In the genomic region with DNA sequence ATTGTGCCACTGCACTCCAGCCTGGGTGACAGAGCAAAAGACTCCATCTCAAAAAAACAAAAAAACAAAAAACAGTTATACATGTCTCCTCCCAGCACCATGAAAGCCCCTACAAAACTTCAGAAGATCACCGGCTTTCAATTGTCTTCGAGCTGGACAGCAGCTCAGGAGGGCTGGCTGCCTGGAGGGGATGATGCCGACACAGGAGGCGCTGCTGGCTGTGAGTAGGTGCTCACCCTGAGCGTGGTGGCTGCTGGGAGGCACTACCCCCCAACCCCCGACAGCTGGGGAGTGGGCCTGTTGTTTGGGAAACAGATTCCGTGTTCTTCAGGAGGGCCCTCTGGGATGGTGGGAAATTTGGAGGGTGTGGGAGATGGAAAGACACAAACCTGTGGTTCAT, we compare ENCODE assay signal across 1 cellular context.
TF ChIP-seq lines count a peak whose summit lies in the region.

No MANE protein-coding gene starts in this region.

TF ChIP-seq in HepG2, 621 proteins besides CTCF, POLR2A, EP300 and RAD21:
- TF ChIP-seq, protein P1, sequence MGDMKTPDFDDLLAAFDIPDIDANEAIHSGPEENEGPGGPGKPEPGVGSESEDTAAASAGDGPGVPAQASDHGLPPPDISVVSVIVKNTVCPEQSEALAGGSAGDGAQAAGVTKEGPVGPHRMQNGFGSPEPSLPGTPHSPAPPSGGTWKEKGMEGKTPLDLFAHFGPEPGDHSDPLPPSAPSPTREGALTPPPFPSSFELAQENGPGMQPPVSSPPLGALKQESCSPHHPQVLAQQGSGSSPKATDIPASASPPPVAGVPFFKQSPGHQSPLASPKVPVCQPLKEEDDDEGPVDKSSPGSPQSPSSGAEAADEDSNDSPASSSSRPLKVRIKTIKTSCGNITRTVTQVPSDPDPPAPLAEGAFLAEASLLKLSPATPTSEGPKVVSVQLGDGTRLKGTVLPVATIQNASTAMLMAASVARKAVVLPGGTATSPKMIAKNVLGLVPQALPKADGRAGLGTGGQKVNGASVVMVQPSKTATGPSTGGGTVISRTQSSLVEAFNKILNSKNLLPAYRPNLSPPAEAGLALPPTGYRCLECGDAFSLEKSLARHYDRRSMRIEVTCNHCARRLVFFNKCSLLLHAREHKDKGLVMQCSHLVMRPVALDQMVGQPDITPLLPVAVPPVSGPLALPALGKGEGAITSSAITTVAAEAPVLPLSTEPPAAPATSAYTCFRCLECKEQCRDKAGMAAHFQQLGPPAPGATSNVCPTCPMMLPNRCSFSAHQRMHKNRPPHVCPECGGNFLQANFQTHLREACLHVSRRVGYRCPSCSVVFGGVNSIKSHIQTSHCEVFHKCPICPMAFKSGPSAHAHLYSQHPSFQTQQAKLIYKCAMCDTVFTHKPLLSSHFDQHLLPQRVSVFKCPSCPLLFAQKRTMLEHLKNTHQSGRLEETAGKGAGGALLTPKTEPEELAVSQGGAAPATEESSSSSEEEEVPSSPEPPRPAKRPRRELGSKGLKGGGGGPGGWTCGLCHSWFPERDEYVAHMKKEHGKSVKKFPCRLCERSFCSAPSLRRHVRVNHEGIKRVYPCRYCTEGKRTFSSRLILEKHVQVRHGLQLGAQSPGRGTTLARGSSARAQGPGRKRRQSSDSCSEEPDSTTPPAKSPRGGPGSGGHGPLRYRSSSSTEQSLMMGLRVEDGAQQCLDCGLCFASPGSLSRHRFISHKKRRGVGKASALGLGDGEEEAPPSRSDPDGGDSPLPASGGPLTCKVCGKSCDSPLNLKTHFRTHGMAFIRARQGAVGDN (CRISPR knock-in tag; IDR thresholded peaks at IDR 0.05) = 0 out of 2 replicates have a peak, but pooled peaks have one; percentile 14
- TF ChIP-seq, protein P2, sequence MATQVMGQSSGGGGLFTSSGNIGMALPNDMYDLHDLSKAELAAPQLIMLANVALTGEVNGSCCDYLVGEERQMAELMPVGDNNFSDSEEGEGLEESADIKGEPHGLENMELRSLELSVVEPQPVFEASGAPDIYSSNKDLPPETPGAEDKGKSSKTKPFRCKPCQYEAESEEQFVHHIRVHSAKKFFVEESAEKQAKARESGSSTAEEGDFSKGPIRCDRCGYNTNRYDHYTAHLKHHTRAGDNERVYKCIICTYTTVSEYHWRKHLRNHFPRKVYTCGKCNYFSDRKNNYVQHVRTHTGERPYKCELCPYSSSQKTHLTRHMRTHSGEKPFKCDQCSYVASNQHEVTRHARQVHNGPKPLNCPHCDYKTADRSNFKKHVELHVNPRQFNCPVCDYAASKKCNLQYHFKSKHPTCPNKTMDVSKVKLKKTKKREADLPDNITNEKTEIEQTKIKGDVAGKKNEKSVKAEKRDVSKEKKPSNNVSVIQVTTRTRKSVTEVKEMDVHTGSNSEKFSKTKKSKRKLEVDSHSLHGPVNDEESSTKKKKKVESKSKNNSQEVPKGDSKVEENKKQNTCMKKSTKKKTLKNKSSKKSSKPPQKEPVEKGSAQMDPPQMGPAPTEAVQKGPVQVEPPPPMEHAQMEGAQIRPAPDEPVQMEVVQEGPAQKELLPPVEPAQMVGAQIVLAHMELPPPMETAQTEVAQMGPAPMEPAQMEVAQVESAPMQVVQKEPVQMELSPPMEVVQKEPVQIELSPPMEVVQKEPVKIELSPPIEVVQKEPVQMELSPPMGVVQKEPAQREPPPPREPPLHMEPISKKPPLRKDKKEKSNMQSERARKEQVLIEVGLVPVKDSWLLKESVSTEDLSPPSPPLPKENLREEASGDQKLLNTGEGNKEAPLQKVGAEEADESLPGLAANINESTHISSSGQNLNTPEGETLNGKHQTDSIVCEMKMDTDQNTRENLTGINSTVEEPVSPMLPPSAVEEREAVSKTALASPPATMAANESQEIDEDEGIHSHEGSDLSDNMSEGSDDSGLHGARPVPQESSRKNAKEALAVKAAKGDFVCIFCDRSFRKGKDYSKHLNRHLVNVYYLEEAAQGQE (IDR thresholded peaks at IDR 0.05; ENCODE audit: borderline replicate concordance in 1 of 2, low read depth in 1 of 2, low read length in 2 of 2) = peak in 1 of 2 experiments; percentile 48; a peak in 1 of 4 replicates
- no peak for TF ChIP-seq SKI (IDR thresholded peaks at IDR 0.05; ENCODE audit: partially characterized antibody)
- no peak for TF ChIP-seq U2AF1 (optimal IDR thresholded peaks at IDR 0.05; ENCODE audit: low read depth, low read length)
- TF ChIP-seq POLR2AphosphoS2 (IDR thresholded peaks at IDR 0.05; ENCODE audit: low read depth, low read length) = no peak
TF ChIP-seq in HepG2: peak in this region for 2.
